In the genomic region with DNA sequence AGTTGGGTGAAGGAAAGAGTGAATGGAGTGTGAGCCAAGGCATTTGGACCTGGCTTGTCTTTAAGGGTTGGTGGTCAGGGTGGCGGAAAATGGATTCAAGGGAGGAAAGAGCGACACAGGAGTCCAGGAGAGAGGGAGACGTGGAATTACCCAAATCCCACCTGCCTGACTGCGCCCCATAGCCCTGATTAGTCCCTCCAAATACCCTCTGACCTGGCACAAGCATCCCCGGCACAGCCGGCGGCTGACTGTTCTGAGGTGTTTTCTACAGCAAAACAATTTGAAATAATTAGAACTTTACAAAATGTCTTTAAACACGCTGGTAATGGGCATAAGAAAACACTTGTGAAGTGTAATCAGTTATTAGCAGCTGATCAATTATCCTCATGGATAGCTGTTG, we compare ENCODE assay signal across 7 cellular contexts.
"Had no signal": no experiment of that assay in that cellular context is flagged by ENCODE, and none has a peak within 500 bp of the region (broad histone marks: within the 10 kb centered on the region; RNA-seq: fewer than 3 reads in every experiment).

No MANE protein-coding gene starts in this region.

- FAIRE-seq: H54, HTR-8/SVneo, K562 had no signal

- DNase-seq: GOT3, HCEC 1CT, IMR-90, KG1 had no signal

- H3K4me3 ChIP-seq: K562 had no signal

- ATAC-seq: K562 had no signal
